In the genomic region with DNA sequence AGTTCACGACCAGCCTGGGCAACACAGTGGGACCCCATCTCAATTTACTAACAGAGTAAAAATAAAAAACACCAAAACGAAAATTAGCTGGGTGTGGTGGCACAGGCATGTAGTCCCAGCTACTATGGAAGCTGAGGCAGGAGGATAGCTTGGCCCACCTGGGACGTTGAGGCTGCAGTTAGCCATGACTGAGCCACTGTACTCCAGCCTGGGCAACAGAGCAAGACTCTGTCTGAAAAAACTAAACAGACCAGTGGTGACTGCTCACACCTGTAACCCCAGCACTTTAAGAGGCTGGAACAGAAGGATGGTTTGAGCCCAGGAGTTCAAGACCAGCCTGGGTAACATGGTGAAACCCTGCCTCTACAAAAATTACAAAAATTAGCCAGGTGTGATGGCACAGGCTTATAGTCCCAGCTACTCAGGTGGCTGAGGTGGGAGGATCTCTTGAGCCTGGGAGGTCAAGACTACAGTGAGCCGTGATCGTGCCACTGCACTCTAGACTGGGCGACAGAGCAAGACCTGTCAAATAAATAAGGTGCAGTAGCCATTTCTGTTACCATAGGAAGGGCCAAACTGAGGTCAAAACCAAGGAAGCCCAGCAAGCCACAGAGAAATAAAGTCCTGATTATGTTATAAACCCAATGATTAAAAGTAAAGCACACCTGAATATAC, we compare ENCODE assay signal across 30 cellular contexts. TPM values are rescaled to one million over a fixed set of nuclear protein-coding genes. Genes with fewer than 3 reads are reported as not detected.
A peak's percentile ranks its signal among the peaks of the same experiment; 100 is the strongest.
DNase-seq lines count a peak whose midpoint lies in the region; ATAC-seq and TF ChIP-seq lines count a peak whose summit lies in the region.
"Had no signal": no experiment of that assay in that cellular context is flagged by ENCODE, and none has a peak within 500 bp of the region (broad histone marks: within the 10 kb centered on the region; RNA-seq: fewer than 3 reads in every experiment).

No MANE protein-coding gene starts in this region.

- peaks cover 100% of the 10 kb centered on the region for H3K79me2 ChIP-seq in OCI-LY7 (ENCODE audit: insufficient read depth, low read depth, low read length)

- intact Hi-C loops in cardiac septum (cut with DNase I) (no loop called here), OCI-LY7 (cut with micrococcal nuclease; ENCODE audit: unreplicated experiment) (no loop called here), right cardiac atrium (cut with DNase I) (no loop called here), gastrocnemius medialis (cut with DNase I; ENCODE audit: low total_unique reads) (no loop called here)
- intact Hi-C loops in activated T-helper 2 cell treated with anti-CD3 and anti-CD28 coated beads, Interferon-gamma antibody, Interleukin-2, Interleukin-4, amounts not matched to agents 10 μg/mL and 5 μg/mL and 100 μg/mL, durations not matched to agents 14 hours and 24 hours and 36 hours (cut with micrococcal nuclease) = no loop called here

- POLR2A ChIA-PET in OCI-LY7 (lab: Charles Lee) = interaction anchor here (1.2 to 1.4 kb wide), 2 partner anchors 10 to 18 kb away, joined by 5 to 11 read pairs; no protein-coding TSS in a partner anchor

- peaks cover 25% of the 10 kb centered on the region for H3K4me1 Mint-ChIP-seq in activated T-helper 2 cell treated with anti-CD3 and anti-CD28 coated beads, Interferon-gamma antibody, Interleukin-2, Interleukin-4, amounts not matched to agents 10 μg/mL and 5 μg/mL and 100 μg/mL, durations not matched to agents 14 hours and 24 hours and 36 hours (ENCODE audit: low read depth)

- no peak for TF ChIP-seq EP300 in tibial nerve (IDR thresholded peaks at IDR 0.05)

- peak overlapping the region; percentile 48 for H3K27ac ChIP-seq in cardiac muscle cell
- peak overlapping the region; percentile 41 for H3K27ac ChIP-seq in OCI-LY7 (ENCODE audit: low read depth, low read length, poor library complexity, severe bottlenecking)
- H3K27ac ChIP-seq in right cardiac atrium (ENCODE audit: low read length) = peak overlapping the region; percentile 52
- peak overlapping the region; percentile 59 to 80 (median 72) for H3K27ac ChIP-seq in gastrocnemius medialis
- no peak overlapping the region for H3K27ac ChIP-seq in tibial nerve
- H3K27ac ChIP-seq: suprapubic skin had no signal

- no peaks in the 10 kb centered on the region for H3K27me3 ChIP-seq in cardiac muscle cell
- H3K27me3 ChIP-seq in right cardiac atrium (ENCODE audit: control insufficient read depth, insufficient read depth) = no peaks in the 10 kb centered on the region
- no peaks in the 10 kb centered on the region for H3K27me3 ChIP-seq in gastrocnemius medialis
- H3K27me3 ChIP-seq in tibial nerve = no peaks in the 10 kb centered on the region
- H3K27me3 ChIP-seq: body of pancreas, suprapubic skin had no signal

- H3K4me3 Mint-ChIP-seq in activated T-helper 2 cell treated with anti-CD3 and anti-CD28 coated beads, Interferon-gamma antibody, Interleukin-2, Interleukin-4, amounts not matched to agents 10 μg/mL and 5 μg/mL and 100 μg/mL, durations not matched to agents 14 hours and 24 hours and 36 hours (ENCODE audit: low read depth) = no peak overlapping the region
- H3K4me3 Mint-ChIP-seq: activated B cell treated with CpG ODN at 0.5 μM for 24 hours; activated CD4-positive, alpha-beta memory T cell treated with anti-CD3 and anti-CD28 coated beads for 36 hours; H9 had no signal

- no peak for TF ChIP-seq CTCF in cardiac muscle cell (IDR thresholded peaks at IDR 0.05; ENCODE audit: low read depth, low read length)
- TF ChIP-seq CTCF in OCI-LY7 (conservative IDR thresholded peaks at IDR 0.05; ENCODE audit: low read length) = no peak
- no peak for TF ChIP-seq CTCF in gastrocnemius medialis (IDR thresholded peaks at IDR 0.05 in 4 of 5, conservative IDR thresholded peaks at IDR 0.05 in 1 of 5)
- no peak for TF ChIP-seq CTCF in tibial nerve (IDR thresholded peaks at IDR 0.05)

- peak in 1 of 2 donors; percentile 29 for ATAC-seq in right cardiac atrium
- no peak for ATAC-seq in gastrocnemius medialis

- H3K36me3 ChIP-seq in cardiac muscle cell (no peaks in the 10 kb centered on the region), OCI-LY7 (ENCODE audit: insufficient read depth, low read length) (peaks cover 87% of the 10 kb centered on the region), gastrocnemius medialis (no peaks in the 10 kb centered on the region), tibial nerve (no peaks in the 10 kb centered on the region)
- H3K36me3 ChIP-seq: suprapubic skin had no signal

- H3K9me3 Mint-ChIP-seq in activated T-helper 2 cell treated with anti-CD3 and anti-CD28 coated beads, Interferon-gamma antibody, Interleukin-2, Interleukin-4, amounts not matched to agents 10 μg/mL and 5 μg/mL and 100 μg/mL, durations not matched to agents 14 hours and 24 hours and 36 hours = no peaks in the 10 kb centered on the region
- H3K9me3 Mint-ChIP-seq: activated B cell treated with CpG ODN at 0.5 μM for 24 hours; activated CD4-positive, alpha-beta memory T cell treated with anti-CD3 and anti-CD28 coated beads for 36 hours; H9; IgD-negative memory B cell had no signal

- H2AFZ ChIP-seq in OCI-LY7 (ENCODE audit: low read length) = no peak overlapping the region
- H2AFZ ChIP-seq: PC-9 had no signal

- no peaks in the 10 kb centered on the region for H3K9me3 ChIP-seq in cardiac muscle cell (ENCODE audit: low read depth)
- no peaks in the 10 kb centered on the region for H3K9me3 ChIP-seq in OCI-LY7 (ENCODE audit: low read length)
- no peaks in the 10 kb centered on the region for H3K9me3 ChIP-seq in right cardiac atrium (ENCODE audit: control insufficient read depth, low read length)
- no peaks in the 10 kb centered on the region for H3K9me3 ChIP-seq in gastrocnemius medialis
- no peaks in the 10 kb centered on the region for H3K9me3 ChIP-seq in tibial nerve
- H3K9me3 ChIP-seq: body of pancreas, suprapubic skin had no signal

- CTCF ChIA-PET in OCI-LY7 (lab: Charles Lee; ENCODE audit: unreplicated experiment) = no interaction called here

- no peak for TF ChIP-seq POLR2A in gastrocnemius medialis (IDR thresholded peaks at IDR 0.05)
- TF ChIP-seq POLR2A in tibial nerve (IDR thresholded peaks at IDR 0.05) = no peak

- peaks cover 45% of the 10 kb centered on the region for H4K20me1 ChIP-seq in OCI-LY7 (ENCODE audit: insufficient read depth, low read length)

- DNase-seq in cardiac muscle cell (ENCODE audit: low read depth in 1 of 2, low spot score in 1 of 2) (no peak), cardiac septum (ENCODE audit: low spot score) (no peak), OCI-LY7 (ENCODE audit: low spot score) (no peak), right cardiac atrium (no peak), gastrocnemius medialis (no peak), tibial nerve (ENCODE audit: low spot score in 2 of 2) (no peak)
- DNase-seq in activated T-helper 2 cell treated with anti-CD3 and anti-CD28 coated beads, Interferon-gamma antibody, Interleukin-2, Interleukin-4, amounts not matched to agents 10 μg/mL and 5 μg/mL and 100 μg/mL, durations not matched to agents 14 hours and 24 hours and 36 hours (ENCODE audit: low spot score) = no peak
- no peak for DNase-seq in activated CD4-positive, alpha-beta T cell treated with anti-CD3 and anti-CD28 coated beads, Interleukin-2, amount 50 U/mL, for 1 hour
- DNase-seq: activated B cell treated with CpG ODN at 0.5 μM for 24 hours; activated CD4-positive, alpha-beta memory T cell treated with anti-CD3 and anti-CD28 coated beads for 36 hours; activated gamma-delta T cell; COR-L47; DMS53; effector CD8-positive, alpha-beta T cell; erythroblast; GDM1; H9; kidney glomerular epithelial cell; NCI-H1092; NCI-H1694 treated with DMSO at 0.1 percent for 48 hours; NCI-H2171 treated with DMSO at 0.1 percent for 48 hours; NCI-H510A treated with DMSO at 0.1 percent for 48 hours; PC-9; posterior cingulate gyrus; SHP77 treated with DMSO at 0.1 percent for 48 hours; stimulated activated CD4-positive, alpha-beta T cell treated with anti-CD3 and anti-CD28 coated beads, Interleukin-15, amount 100 ng/mL, for 24 hours; T1000 had no signal

- H3K4me3 ChIP-seq in cardiac muscle cell = no peak overlapping the region
- peak overlapping the region; percentile 5 for H3K4me3 ChIP-seq in OCI-LY7 (ENCODE audit: low read depth, low read length, poor library complexity, severe bottlenecking)
- H3K4me3 ChIP-seq in right cardiac atrium (ENCODE audit: low read length) = no peak overlapping the region
- H3K4me3 ChIP-seq in gastrocnemius medialis = no peak overlapping the region
- no peak overlapping the region for H3K4me3 ChIP-seq in tibial nerve
- H3K4me3 ChIP-seq: body of pancreas, PC-9, suprapubic skin had no signal

- no peaks in the 10 kb centered on the region for H3K9me2 ChIP-seq in OCI-LY7 (ENCODE audit: insufficient read depth, low read length)

- no TSS peak for BruUV-seq in OCI-LY7 (replicated peaks; lab: Mats Ljungman, UMichigan)

- H3K36me3 Mint-ChIP-seq in activated T-helper 2 cell treated with anti-CD3 and anti-CD28 coated beads, Interferon-gamma antibody, Interleukin-2, Interleukin-4, amounts not matched to agents 10 μg/mL and 5 μg/mL and 100 μg/mL, durations not matched to agents 14 hours and 24 hours and 36 hours (ENCODE audit: low read depth) = peaks cover 24% of the 10 kb centered on the region

- in situ Hi-C loops in gastrocnemius medialis (cut with MboI; ENCODE audit: low sequenced_read_pairs in 4 of 4) = no loop called here

- H3K4me1 ChIP-seq in cardiac muscle cell (ENCODE audit: low read depth) (peaks cover 4% of the 10 kb centered on the region), OCI-LY7 (ENCODE audit: insufficient read depth, low read length, poor library complexity, severe bottlenecking) (peaks cover 98% of the 10 kb centered on the region), right cardiac atrium (ENCODE audit: control insufficient read depth, insufficient read depth, low read length) (peaks cover 13% of the 10 kb centered on the region), gastrocnemius medialis (peaks cover 39 to 58% of the 10 kb centered on the region in 2 donors), tibial nerve (peaks cover 0 to 47% (median 0%) of the 10 kb centered on the region in 4 donors)

- no peak overlapping the region for H3K27ac Mint-ChIP-seq in activated T-helper 2 cell treated with anti-CD3 and anti-CD28 coated beads, Interferon-gamma antibody, Interleukin-2, Interleukin-4, amounts not matched to agents 10 μg/mL and 5 μg/mL and 100 μg/mL, durations not matched to agents 14 hours and 24 hours and 36 hours
- H3K27ac Mint-ChIP-seq: activated B cell treated with CpG ODN at 0.5 μM for 24 hours; activated CD4-positive, alpha-beta memory T cell treated with anti-CD3 and anti-CD28 coated beads for 36 hours; IgD-negative memory B cell had no signal

- 93% methylated on average over 6 of the region's 6 CpGs for WGBS in right cardiac atrium
- 87 to 90% methylated on average over 6 of the region's 6 CpGs for WGBS in tibial nerve, 2 donors

- H3K27me3 Mint-ChIP-seq in activated T-helper 2 cell treated with anti-CD3 and anti-CD28 coated beads, Interferon-gamma antibody, Interleukin-2, Interleukin-4, amounts not matched to agents 10 μg/mL and 5 μg/mL and 100 μg/mL, durations not matched to agents 14 hours and 24 hours and 36 hours (ENCODE audit: low read depth) = no peaks in the 10 kb centered on the region
- H3K27me3 Mint-ChIP-seq: activated B cell treated with CpG ODN at 0.5 μM for 24 hours; activated CD4-positive, alpha-beta memory T cell treated with anti-CD3 and anti-CD28 coated beads for 36 hours; IgD-negative memory B cell had no signal

- H3K4me2 ChIP-seq in OCI-LY7 (ENCODE audit: low read length) = peak overlapping the region; percentile 40
- H3K4me2 ChIP-seq: PC-9 had no signal

RNA-seq across cellular contexts. Expression of a gene that starts 14.0 kb away (rescaled TPM):
- total RNA-seq in cardiac muscle cell (67.6 and 94.5 TPM in 2 replicates), cardiac septum (73.2 TPM), OCI-LY7 (2022) (340 and 344 TPM in 2 replicates), right cardiac atrium (10 to 100 TPM; 58.8 to 78.0 (median 63.9) TPM), gastrocnemius medialis (100 to 1,000 TPM in 1 of 4 donors, 10 to 100 TPM in 3; 64.5 to 150 (median 76.3) TPM), tibial nerve (100 to 1,000 TPM; 114 to 211 (median 148) TPM)
- polyA plus RNA-seq in cardiac muscle cell (42.4 and 54.9 TPM in 2 replicates), right cardiac atrium (37.3 TPM)
- total RNA-seq in OCI-LY7 (2014; rRNA removed; shearing (Covaris generic)) = 147 and 192 TPM in 2 replicates
- total RNA-seq in activated T-helper 2 cell treated with anti-CD3 and anti-CD28 coated beads, Interferon-gamma antibody, Interleukin-2, Interleukin-4, amounts not matched to agents 10 μg/mL and 5 μg/mL and 100 μg/mL, durations not matched to agents 14 hours and 24 hours and 36 hours = 87.4 and 89.3 TPM in 2 replicates

Comparison
In these comparisons a context has a peak if more than half of its experiments do, and no peak if none do; other contexts are left out.
1. H3K27ac ChIP-seq: peak in cardiac muscle cell (single experiment), OCI-LY7 (single experiment), right cardiac atrium (single experiment) and gastrocnemius medialis (4 of 4); none in tibial nerve (0 of 4).